In the genomic region with DNA sequence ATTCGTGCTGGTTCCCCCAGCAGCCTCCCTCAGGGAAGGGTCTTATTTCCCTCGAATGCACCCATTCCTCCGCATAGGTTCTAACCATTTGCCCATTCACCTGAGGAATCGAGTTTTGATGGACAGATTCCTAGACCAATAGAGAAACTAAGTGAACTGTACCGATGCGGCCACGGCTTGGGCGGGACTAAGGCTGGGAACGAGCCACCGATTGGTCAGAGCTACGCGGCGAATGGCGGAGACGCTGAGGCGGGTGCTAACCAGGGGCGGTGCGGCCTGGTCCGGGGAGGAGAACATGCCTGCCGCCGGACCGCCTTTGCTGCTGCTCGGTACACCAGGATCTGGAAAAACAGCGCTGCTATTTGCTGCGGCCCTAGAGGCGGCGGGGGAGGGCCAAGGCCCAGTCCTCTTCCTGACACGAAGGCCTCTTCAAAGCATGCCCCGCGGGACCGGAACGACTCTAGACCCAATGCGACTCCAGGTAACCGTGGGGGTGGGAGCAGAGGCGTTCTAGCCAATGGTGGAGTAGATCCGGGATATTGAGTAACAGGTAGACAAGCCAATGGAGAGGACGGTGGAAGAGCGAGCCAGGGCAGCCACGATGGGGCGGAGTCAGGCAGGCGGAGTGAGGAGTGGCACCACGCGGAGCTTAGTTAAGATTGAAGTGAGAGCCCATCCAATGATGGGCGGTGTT, we compare ENCODE assay signal across 8 cellular contexts. TPM values are rescaled to one million over a fixed set of nuclear protein-coding genes. Genes with fewer than 3 reads are reported as not detected.
DNase-seq lines count a peak whose midpoint lies in the region; ATAC-seq and TF ChIP-seq lines count a peak whose summit lies in the region.

A gene with protein sequence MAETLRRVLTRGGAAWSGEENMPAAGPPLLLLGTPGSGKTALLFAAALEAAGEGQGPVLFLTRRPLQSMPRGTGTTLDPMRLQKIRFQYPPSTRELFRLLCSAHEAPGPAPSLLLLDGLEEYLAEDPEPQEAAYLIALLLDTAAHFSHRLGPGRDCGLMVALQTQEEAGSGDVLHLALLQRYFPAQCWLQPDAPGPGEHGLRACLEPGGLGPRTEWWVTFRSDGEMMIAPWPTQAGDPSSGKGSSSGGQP (plus strand): TSS at position 218 of the 694 bp plus-strand sequence. CDS start 15 bp downstream, at position 233.

- DNase-seq in NCI-H146 treated with DMSO at 0.1 percent for 48 hours (lab: John Stamatoyannopoulos, UW; ENCODE audit: unreplicated experiment) (peak; percentile 100), T-helper 1 cell (peak; percentile 93 to 100 (median 96)), amygdala (lab: John Stamatoyannopoulos, UW) (peak; percentile 80 to 100 (median 99)), right atrium auricular region (ENCODE audit: low spot score) (peak; percentile 99), prostate gland (ENCODE audit: low spot score) (peak; percentile 99)

- no peaks in the 10 kb centered on the region for H3K9me3 ChIP-seq in right atrium auricular region
- no peaks in the 10 kb centered on the region for H3K9me3 ChIP-seq in prostate gland

- WGBS in prostate gland: under 1% methylated on average over 30 of the region's 44 CpGs
- WGBS in urinary bladder: under 1% methylated on average over 44 of the region's 44 CpGs

- intact Hi-C loops in prostate gland (cut with DNase I): loop anchor here (5.0 kb wide), 1 partner anchor 37 kb away; a partner anchor contains a TSS

- TF ChIP-seq POLR2A in prostate gland (IDR thresholded peaks at IDR 0.05): no peak

- H3K27me3 ChIP-seq in right atrium auricular region (no peaks in the 10 kb centered on the region), prostate gland (replicated peaks; ENCODE audit: insufficient read depth) (no peaks in the 10 kb centered on the region)

- H3K4me3 ChIP-seq in right atrium auricular region (peak within 1 kb of the TSS; percentile 67 to 71), prostate gland (peak within 1 kb of the TSS; percentile 46 to 58), urinary bladder (ENCODE audit: low read depth, low read length) (peak within 1 kb of the TSS; percentile 44)

- H3K36me3 ChIP-seq in right atrium auricular region: no peaks in the 10 kb centered on the region
- no peaks in the 10 kb centered on the region for H3K36me3 ChIP-seq in prostate gland
- H3K36me3 ChIP-seq in urinary bladder (ENCODE audit: insufficient read depth): no peaks in the 10 kb centered on the region

- ATAC-seq in GM18498 (IDR thresholded peaks at IDR 0.05; ENCODE audit: unreplicated experiment) (peak; percentile 88), HG02884 (IDR thresholded peaks at IDR 0.05; ENCODE audit: unreplicated experiment) (peak; percentile 85)

- H3K27ac ChIP-seq in right atrium auricular region: peak within 1 kb of the TSS; percentile 94 to 98
- H3K27ac ChIP-seq in prostate gland: peak within 1 kb of the TSS; percentile 93 to 94
- peak within 1 kb of the TSS; percentile 92 for H3K27ac ChIP-seq in urinary bladder (ENCODE audit: low read depth)

- TF ChIP-seq CTCF in right atrium auricular region (IDR thresholded peaks at IDR 0.05): no peak
- no peak for TF ChIP-seq CTCF in prostate gland (IDR thresholded peaks at IDR 0.05)

- peaks cover 0 to 40% of the 10 kb centered on the region in 2 donors for H3K4me1 ChIP-seq in right atrium auricular region
- peaks cover 9% of the 10 kb centered on the region for H3K4me1 ChIP-seq in prostate gland (replicated peaks)
- H3K4me1 ChIP-seq in urinary bladder (ENCODE audit: insufficient read depth): peaks cover 2% of the 10 kb centered on the region

RNA-seq across cellular contexts. Expression of the gene that starts here (rescaled TPM):
- total RNA-seq in right atrium auricular region (1 to 10 TPM in 1 of 2 donors, under 1 TPM in 1; 0.44 to 1.5 TPM), prostate gland (1 to 10 TPM; 4.1 to 6.3 TPM), urinary bladder (1.2 TPM)
- polyA plus RNA-seq in urinary bladder: 2.4 TPM

Comparison
In these comparisons a context has a peak if more than half of its experiments do, and no peak if none do; other contexts are left out.
1. Peak in every context shown above with its lines: DNase-seq, ATAC-seq, H3K4me3 ChIP-seq and H3K27ac ChIP-seq.